Comparison of ENCODE assay signal across 1 cellular context in the genomic region with DNA sequence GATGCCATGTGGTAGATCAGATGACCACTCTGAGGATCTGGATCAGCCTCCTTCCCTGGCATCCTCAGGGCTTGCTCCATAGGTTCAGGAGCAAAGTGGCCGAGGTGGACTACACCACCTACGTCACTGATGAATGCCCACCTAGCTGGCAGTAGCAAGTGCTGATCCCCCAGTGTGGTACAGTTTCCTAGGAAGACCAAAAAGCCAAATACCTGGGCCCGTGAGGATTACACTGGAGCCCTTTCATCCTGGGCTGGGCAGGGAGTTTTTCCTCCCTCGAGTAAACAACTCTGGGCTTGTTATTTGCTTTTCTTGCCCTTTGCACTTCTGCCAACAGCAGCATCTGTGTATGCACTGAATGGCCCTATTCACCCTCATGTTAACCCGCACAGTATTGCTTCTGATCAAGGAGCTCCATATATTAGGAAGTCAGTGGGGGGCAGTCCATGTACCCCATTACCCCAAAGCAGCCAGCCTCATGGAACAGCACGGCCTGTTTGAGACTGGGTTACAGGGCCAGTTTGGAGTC.
TF ChIP-seq lines count a peak whose summit lies in the region.

No MANE protein-coding gene starts in this region.

TF ChIP-seq in HepG2, 621 proteins besides CTCF, POLR2A, EP300 and RAD21 (continued from another document and continues in another):
- TF ChIP-seq, protein P1, sequence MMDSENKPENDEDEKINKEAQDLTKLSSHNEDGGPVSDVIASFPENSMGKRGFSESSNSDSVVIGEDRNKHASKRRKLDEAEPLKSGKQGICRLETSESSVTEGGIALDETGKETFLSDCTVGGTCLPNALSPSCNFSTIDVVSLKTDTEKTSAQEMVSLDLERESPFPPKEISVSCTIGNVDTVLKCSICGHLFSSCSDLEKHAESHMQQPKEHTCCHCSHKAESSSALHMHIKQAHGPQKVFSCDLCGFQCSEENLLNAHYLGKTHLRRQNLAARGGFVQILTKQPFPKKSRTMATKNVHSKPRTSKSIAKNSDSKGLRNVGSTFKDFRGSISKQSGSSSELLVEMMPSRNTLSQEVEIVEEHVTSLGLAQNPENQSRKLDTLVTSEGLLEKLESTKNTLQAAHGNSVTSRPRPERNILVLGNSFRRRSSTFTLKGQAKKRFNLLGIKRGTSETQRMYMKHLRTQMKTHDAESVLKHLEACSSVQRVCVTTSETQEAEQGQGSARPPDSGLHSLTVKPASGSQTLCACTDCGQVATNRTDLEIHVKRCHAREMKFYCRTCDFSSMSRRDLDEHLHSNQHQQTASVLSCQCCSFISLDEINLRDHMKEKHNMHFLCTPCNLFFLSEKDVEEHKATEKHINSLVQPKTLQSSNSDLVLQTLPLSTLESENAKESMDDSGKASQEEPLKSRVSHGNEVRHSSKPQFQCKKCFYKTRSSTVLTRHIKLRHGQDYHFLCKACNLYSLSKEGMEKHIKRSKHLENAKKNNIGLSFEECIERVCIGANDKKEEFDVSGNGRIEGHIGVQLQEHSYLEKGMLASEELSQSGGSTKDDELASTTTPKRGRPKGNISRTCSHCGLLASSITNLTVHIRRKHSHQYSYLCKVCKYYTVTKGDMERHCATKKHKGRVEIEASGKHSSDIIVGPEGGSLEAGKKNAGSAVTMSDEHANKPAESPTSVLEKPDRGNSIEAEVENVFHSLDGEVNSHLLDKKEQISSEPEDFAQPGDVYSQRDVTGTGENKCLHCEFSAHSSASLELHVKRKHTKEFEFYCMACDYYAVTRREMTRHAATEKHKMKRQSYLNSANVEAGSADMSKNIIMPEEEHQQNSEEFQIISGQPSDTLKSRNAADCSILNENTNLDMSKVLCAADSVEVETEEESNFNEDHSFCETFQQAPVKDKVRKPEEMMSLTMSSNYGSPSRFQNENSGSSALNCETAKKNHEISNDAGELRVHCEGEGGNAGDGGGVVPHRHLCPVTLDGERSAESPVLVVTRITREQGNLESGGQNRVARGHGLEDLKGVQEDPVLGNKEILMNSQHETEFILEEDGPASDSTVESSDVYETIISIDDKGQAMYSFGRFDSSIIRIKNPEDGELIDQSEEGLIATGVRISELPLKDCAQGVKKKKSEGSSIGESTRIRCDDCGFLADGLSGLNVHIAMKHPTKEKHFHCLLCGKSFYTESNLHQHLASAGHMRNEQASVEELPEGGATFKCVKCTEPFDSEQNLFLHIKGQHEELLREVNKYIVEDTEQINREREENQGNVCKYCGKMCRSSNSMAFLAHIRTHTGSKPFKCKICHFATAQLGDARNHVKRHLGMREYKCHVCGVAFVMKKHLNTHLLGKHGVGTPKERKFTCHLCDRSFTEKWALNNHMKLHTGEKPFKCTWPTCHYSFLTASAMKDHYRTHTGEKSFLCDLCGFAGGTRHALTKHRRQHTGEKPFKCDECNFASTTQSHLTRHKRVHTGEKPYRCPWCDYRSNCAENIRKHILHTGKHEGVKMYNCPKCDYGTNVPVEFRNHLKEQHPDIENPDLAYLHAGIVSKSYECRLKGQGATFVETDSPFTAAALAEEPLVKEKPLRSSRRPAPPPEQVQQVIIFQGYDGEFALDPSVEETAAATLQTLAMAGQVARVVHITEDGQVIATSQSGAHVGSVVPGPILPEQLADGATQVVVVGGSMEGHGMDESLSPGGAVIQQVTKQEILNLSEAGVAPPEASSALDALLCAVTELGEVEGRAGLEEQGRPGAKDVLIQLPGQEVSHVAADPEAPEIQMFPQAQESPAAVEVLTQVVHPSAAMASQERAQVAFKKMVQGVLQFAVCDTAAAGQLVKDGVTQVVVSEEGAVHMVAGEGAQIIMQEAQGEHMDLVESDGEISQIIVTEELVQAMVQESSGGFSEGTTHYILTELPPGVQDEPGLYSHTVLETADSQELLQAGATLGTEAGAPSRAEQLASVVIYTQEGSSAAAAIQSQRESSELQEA (CRISPR knock-in tag; IDR thresholded peaks at IDR 0.05; ENCODE audit: not compliant biosample characterization), result no peak
- TF ChIP-seq ZNF253 (CRISPR knock-in tag; IDR thresholded peaks at IDR 0.05; ENCODE audit: borderline replicate concordance), result no peak
- TF ChIP-seq, protein P2, sequence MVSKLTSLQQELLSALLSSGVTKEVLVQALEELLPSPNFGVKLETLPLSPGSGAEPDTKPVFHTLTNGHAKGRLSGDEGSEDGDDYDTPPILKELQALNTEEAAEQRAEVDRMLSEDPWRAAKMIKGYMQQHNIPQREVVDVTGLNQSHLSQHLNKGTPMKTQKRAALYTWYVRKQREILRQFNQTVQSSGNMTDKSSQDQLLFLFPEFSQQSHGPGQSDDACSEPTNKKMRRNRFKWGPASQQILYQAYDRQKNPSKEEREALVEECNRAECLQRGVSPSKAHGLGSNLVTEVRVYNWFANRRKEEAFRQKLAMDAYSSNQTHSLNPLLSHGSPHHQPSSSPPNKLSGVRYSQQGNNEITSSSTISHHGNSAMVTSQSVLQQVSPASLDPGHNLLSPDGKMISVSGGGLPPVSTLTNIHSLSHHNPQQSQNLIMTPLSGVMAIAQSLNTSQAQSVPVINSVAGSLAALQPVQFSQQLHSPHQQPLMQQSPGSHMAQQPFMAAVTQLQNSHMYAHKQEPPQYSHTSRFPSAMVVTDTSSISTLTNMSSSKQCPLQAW (CRISPR knock-in tag; IDR thresholded peaks at IDR 0.05), result peak; percentile 90
- TF ChIP-seq, protein P3, sequence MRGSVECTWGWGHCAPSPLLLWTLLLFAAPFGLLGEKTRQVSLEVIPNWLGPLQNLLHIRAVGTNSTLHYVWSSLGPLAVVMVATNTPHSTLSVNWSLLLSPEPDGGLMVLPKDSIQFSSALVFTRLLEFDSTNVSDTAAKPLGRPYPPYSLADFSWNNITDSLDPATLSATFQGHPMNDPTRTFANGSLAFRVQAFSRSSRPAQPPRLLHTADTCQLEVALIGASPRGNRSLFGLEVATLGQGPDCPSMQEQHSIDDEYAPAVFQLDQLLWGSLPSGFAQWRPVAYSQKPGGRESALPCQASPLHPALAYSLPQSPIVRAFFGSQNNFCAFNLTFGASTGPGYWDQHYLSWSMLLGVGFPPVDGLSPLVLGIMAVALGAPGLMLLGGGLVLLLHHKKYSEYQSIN (CRISPR knock-in tag; IDR thresholded peaks at IDR 0.05; ENCODE audit: borderline replicate concordance), result no peak
- TF ChIP-seq, protein P4, sequence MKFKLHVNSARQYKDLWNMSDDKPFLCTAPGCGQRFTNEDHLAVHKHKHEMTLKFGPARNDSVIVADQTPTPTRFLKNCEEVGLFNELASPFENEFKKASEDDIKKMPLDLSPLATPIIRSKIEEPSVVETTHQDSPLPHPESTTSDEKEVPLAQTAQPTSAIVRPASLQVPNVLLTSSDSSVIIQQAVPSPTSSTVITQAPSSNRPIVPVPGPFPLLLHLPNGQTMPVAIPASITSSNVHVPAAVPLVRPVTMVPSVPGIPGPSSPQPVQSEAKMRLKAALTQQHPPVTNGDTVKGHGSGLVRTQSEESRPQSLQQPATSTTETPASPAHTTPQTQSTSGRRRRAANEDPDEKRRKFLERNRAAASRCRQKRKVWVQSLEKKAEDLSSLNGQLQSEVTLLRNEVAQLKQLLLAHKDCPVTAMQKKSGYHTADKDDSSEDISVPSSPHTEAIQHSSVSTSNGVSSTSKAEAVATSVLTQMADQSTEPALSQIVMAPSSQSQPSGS (CRISPR knock-in tag; IDR thresholded peaks at IDR 0.05), result peak; percentile 76
- TF ChIP-seq ELF1 (CRISPR knock-in tag; IDR thresholded peaks at IDR 0.05), result peak; percentile 50; the same call in 1 of the 2 replicates
- TF ChIP-seq PHF20 (CRISPR knock-in tag; IDR thresholded peaks at IDR 0.05), result no peak
- no peak for TF ChIP-seq MBNL3 (CRISPR knock-in tag; conservative IDR thresholded peaks at IDR 0.05)
- TF ChIP-seq, protein P5, sequence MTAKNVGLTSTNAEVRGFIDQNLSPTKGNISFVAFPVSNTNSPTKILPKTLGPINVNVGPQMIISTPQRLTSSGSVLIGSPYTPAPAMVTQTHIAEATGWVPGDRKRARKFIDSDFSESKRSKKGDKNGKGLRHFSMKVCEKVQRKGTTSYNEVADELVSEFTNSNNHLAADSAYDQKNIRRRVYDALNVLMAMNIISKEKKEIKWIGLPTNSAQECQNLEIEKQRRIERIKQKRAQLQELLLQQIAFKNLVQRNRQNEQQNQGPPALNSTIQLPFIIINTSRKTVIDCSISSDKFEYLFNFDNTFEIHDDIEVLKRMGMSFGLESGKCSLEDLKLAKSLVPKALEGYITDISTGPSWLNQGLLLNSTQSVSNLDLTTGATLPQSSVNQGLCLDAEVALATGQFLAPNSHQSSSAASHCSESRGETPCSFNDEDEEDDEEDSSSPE (CRISPR knock-in tag; IDR thresholded peaks at IDR 0.05), result 0 out of 2 replicates have a peak, but pooled peaks have one; percentile 37
- TF ChIP-seq TSC22D2 (CRISPR knock-in tag; IDR thresholded peaks at IDR 0.05; ENCODE audit: borderline replicate concordance), result no peak
- TF ChIP-seq ZFYVE20 (CRISPR knock-in tag; IDR thresholded peaks at IDR 0.05; ENCODE audit: borderline replicate concordance, low read depth), result no peak
- TF ChIP-seq ZNF225 (CRISPR knock-in tag; IDR thresholded peaks at IDR 0.05), result no peak
- TF ChIP-seq XBP1 (CRISPR knock-in tag; IDR thresholded peaks at IDR 0.05), result no peak
- peak; percentile 93 for TF ChIP-seq SALL1 (CRISPR knock-in tag; IDR thresholded peaks at IDR 0.05)
- TF ChIP-seq CENPT (CRISPR knock-in tag; IDR thresholded peaks at IDR 0.05; ENCODE audit: low read depth), result no peak
- TF ChIP-seq ZNF296 (CRISPR knock-in tag; conservative IDR thresholded peaks at IDR 0.05), result no peak
- TF ChIP-seq IKZF4 (CRISPR knock-in tag; IDR thresholded peaks at IDR 0.05; ENCODE audit: borderline replicate concordance, low read depth, not compliant biosample characterization), result no peak
- no peak for TF ChIP-seq NFE2L2 (IDR thresholded peaks at IDR 0.05; ENCODE audit: low read length)
- no peak for TF ChIP-seq PCBP1 (IDR thresholded peaks at IDR 0.05; ENCODE audit: borderline replicate concordance, low read depth, low read length)
- peak; percentile 93; the same call in 1 of the 2 replicates for TF ChIP-seq FOXJ3 (CRISPR knock-in tag; IDR thresholded peaks at IDR 0.05; ENCODE audit: borderline replicate concordance)
- TF ChIP-seq MAZ (IDR thresholded peaks at IDR 0.05; ENCODE audit: borderline replicate concordance, low read depth, low read length), result peak; percentile 60; the same call in 1 of the 2 replicates
- no peak for TF ChIP-seq MAZ (CRISPR knock-in tag; IDR thresholded peaks at IDR 0.05; ENCODE audit: low read depth)
- peak; percentile 81 for TF ChIP-seq TCF7L2 (IDR thresholded peaks at IDR 0.05; ENCODE audit: low read depth, low read length)
- TF ChIP-seq, protein P6, sequence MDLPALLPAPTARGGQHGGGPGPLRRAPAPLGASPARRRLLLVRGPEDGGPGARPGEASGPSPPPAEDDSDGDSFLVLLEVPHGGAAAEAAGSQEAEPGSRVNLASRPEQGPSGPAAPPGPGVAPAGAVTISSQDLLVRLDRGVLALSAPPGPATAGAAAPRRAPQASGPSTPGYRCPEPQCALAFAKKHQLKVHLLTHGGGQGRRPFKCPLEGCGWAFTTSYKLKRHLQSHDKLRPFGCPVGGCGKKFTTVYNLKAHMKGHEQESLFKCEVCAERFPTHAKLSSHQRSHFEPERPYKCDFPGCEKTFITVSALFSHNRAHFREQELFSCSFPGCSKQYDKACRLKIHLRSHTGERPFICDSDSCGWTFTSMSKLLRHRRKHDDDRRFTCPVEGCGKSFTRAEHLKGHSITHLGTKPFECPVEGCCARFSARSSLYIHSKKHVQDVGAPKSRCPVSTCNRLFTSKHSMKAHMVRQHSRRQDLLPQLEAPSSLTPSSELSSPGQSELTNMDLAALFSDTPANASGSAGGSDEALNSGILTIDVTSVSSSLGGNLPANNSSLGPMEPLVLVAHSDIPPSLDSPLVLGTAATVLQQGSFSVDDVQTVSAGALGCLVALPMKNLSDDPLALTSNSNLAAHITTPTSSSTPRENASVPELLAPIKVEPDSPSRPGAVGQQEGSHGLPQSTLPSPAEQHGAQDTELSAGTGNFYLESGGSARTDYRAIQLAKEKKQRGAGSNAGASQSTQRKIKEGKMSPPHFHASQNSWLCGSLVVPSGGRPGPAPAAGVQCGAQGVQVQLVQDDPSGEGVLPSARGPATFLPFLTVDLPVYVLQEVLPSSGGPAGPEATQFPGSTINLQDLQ (CRISPR knock-in tag; IDR thresholded peaks at IDR 0.05), result no peak
- no peak for TF ChIP-seq GTF2F1 (IDR thresholded peaks at IDR 0.05; ENCODE audit: low read length)
- peak; percentile 75; the same call in 1 of the 2 replicates for TF ChIP-seq GATA4 (IDR thresholded peaks at IDR 0.05; ENCODE audit: borderline replicate concordance, low read depth)
- TF ChIP-seq FOXA3 (CRISPR knock-in tag; IDR thresholded peaks at IDR 0.05), result peak; percentile 99
- peak; percentile 46; the same call in 1 of the 2 replicates for TF ChIP-seq ZNF34 (CRISPR knock-in tag; IDR thresholded peaks at IDR 0.05; ENCODE audit: borderline replicate concordance)
- peak; percentile 76; the same call in 1 of the 2 replicates for TF ChIP-seq FOXK2 (IDR thresholded peaks at IDR 0.05)
- TF ChIP-seq MTF2 (CRISPR knock-in tag; IDR thresholded peaks at IDR 0.05; ENCODE audit: borderline replicate concordance), result no peak
- no peak for TF ChIP-seq HNRNPLL (IDR thresholded peaks at IDR 0.05; ENCODE audit: low read depth, low read length, poor library complexity, severe bottlenecking)
- no peak for TF ChIP-seq ZNF75D (CRISPR knock-in tag; IDR thresholded peaks at IDR 0.05; ENCODE audit: borderline replicate concordance)
- TF ChIP-seq NR1H2 (CRISPR knock-in tag; IDR thresholded peaks at IDR 0.05; ENCODE audit: borderline replicate concordance, low read depth), result no peak
- TF ChIP-seq TRIM24 (CRISPR knock-in tag; IDR thresholded peaks at IDR 0.05), result no peak
- TF ChIP-seq, protein P7, sequence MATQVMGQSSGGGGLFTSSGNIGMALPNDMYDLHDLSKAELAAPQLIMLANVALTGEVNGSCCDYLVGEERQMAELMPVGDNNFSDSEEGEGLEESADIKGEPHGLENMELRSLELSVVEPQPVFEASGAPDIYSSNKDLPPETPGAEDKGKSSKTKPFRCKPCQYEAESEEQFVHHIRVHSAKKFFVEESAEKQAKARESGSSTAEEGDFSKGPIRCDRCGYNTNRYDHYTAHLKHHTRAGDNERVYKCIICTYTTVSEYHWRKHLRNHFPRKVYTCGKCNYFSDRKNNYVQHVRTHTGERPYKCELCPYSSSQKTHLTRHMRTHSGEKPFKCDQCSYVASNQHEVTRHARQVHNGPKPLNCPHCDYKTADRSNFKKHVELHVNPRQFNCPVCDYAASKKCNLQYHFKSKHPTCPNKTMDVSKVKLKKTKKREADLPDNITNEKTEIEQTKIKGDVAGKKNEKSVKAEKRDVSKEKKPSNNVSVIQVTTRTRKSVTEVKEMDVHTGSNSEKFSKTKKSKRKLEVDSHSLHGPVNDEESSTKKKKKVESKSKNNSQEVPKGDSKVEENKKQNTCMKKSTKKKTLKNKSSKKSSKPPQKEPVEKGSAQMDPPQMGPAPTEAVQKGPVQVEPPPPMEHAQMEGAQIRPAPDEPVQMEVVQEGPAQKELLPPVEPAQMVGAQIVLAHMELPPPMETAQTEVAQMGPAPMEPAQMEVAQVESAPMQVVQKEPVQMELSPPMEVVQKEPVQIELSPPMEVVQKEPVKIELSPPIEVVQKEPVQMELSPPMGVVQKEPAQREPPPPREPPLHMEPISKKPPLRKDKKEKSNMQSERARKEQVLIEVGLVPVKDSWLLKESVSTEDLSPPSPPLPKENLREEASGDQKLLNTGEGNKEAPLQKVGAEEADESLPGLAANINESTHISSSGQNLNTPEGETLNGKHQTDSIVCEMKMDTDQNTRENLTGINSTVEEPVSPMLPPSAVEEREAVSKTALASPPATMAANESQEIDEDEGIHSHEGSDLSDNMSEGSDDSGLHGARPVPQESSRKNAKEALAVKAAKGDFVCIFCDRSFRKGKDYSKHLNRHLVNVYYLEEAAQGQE (IDR thresholded peaks at IDR 0.05; ENCODE audit: borderline replicate concordance in 1 of 2, low read depth in 1 of 2, low read length in 2 of 2), result peak in 1 of 2 experiments; percentile 73; a peak in 1 of 4 replicates
- TF ChIP-seq RAD51 (IDR thresholded peaks at IDR 0.05; ENCODE audit: borderline replicate concordance), result no peak
- TF ChIP-seq NCOA2 (CRISPR knock-in tag; IDR thresholded peaks at IDR 0.05), result peak; percentile 97
- TF ChIP-seq STAT5B (CRISPR knock-in tag; IDR thresholded peaks at IDR 0.05), result no peak
